16 cellular contexts compared by ENCODE assay signal in genomic region chr16:822174-822908, GRCh38. TPM values are rescaled to one million over a fixed set of nuclear protein-coding genes. Genes with fewer than 3 reads are reported as not detected.
DNase-seq lines count a peak whose midpoint lies in the region; ATAC-seq and TF ChIP-seq lines count a peak whose summit lies in the region.
"Had no signal": no experiment of that assay in that cellular context is flagged by ENCODE, and none has a peak within 500 bp of the region (broad histone marks: within the 10 kb centered on the region; RNA-seq: fewer than 3 reads in every experiment).

No MANE protein-coding gene starts in this region.

- no peak overlapping the region for H3K27ac ChIP-seq in substantia nigra (ENCODE audit: low read depth, low read length, poor library complexity, severe bottlenecking)
- H3K27ac ChIP-seq: C4-2B had no signal

- ATAC-seq in GM18505 (IDR thresholded peaks at IDR 0.05; ENCODE audit: unreplicated experiment) (no peak), Right ventricle myocardium inferior (no peak)
- ATAC-seq: GM12878 had no signal

- no peak for TF ChIP-seq POLR2A in GM18505 (IDR thresholded peaks at IDR 0.05; ENCODE audit: borderline replicate concordance, extremely low read depth, insufficient read depth, insufficient read length)

- TF ChIP-seq EP300 in Ishikawa (IDR thresholded peaks at IDR 0.05; ENCODE audit: borderline replicate concordance) = no peak

- DNase-seq in NCI-H2196 (lab: John Stamatoyannopoulos, UW; ENCODE audit: unreplicated experiment) (peak; percentile 35), NCI-H2196 treated with DMSO at 0.1 percent for 48 hours (lab: John Stamatoyannopoulos, UW; ENCODE audit: unreplicated experiment) (no peak), iPS-NIHi11 (ENCODE audit: low spot score) (peak; percentile 5), substantia nigra (lab: John Stamatoyannopoulos, UW) (no peak), Right ventricle myocardium inferior (ENCODE audit: missing footprints) (no peak)
- DNase-seq: CD4-positive, alpha-beta memory T cell; COR-L47; DMS79 had no signal

- TF ChIP-seq RAD21 in Ishikawa (IDR thresholded peaks at IDR 0.05; ENCODE audit: low read depth) = no peak

- intact Hi-C loops in Right ventricle myocardium inferior (cut with DNase I) = no loop called here

TF ChIP-seq in Ishikawa, 13 proteins besides CTCF, POLR2A, EP300 and RAD21:
- no peak for TF ChIP-seq REST (IDR thresholded peaks at IDR 0.05; ENCODE audit: low read depth)
- TF ChIP-seq FOXM1 (IDR thresholded peaks at IDR 0.05; ENCODE audit: borderline replicate concordance, low read depth) = no peak
- no peak for TF ChIP-seq TCF12 (IDR thresholded peaks at IDR 0.05; ENCODE audit: low read depth)
- TF ChIP-seq TAF1 (IDR thresholded peaks at IDR 0.05; ENCODE audit: low read depth) = no peak
- no peak for TF ChIP-seq EGR1 (IDR thresholded peaks at IDR 0.05)
- TF ChIP-seq NFIC (IDR thresholded peaks at IDR 0.05) = no peak
- TF ChIP-seq MAX (IDR thresholded peaks at IDR 0.05) = peak; percentile 47; the same call in 1 of the 2 replicates
- no peak for TF ChIP-seq YY1 (IDR thresholded peaks at IDR 0.05; ENCODE audit: low read depth)
- no peak for TF ChIP-seq TEAD4 (IDR thresholded peaks at IDR 0.05)
- TF ChIP-seq CEBPB (IDR thresholded peaks at IDR 0.05) = no peak
- TF ChIP-seq USF1 (IDR thresholded peaks at IDR 0.05) = peak; percentile 53; the same call in 1 of the 2 replicates
- no peak for TF ChIP-seq CREB1 (IDR thresholded peaks at IDR 0.05; ENCODE audit: low read depth)

RNA-seq across cellular contexts. Expression of gene GNG13, which starts 21.8 kb away (rescaled TPM):
- total RNA-seq in Right ventricle myocardium inferior = not detected
- total RNA-seq: B cell; CD4-positive, alpha-beta memory T cell; GM12878; GM23338; H7; HT-29 had no signal

RNA-seq across cellular contexts. Expression of gene CHTF18, which starts 33.9 kb away (rescaled TPM):
- 6.4 TPM for total RNA-seq in Right ventricle myocardium inferior

RNA-seq across cellular contexts. Expression of gene RPUSD1, which starts 34.2 kb away (rescaled TPM):
- 9.7 TPM for total RNA-seq in Right ventricle myocardium inferior

Comparison
In these comparisons a context has a peak if more than half of its experiments do, and no peak if none do; other contexts are left out.
1. DNase-seq: peak in NCI-H2196 (single experiment) and iPS-NIHi11 (single experiment); none in NCI-H2196 treated with DMSO at 0.1 percent for 48 hours (single experiment), substantia nigra (0 of 49) and Right ventricle myocardium inferior (single experiment).